Comparison of ENCODE assay signal across 8 cellular contexts in genomic region chr9:136882109-136882946, GRCh38. TPM values are rescaled to one million over a fixed set of nuclear protein-coding genes. Genes with fewer than 3 reads are reported as not detected.
DNase-seq lines count a peak whose midpoint lies in the region; ATAC-seq, FAIRE-seq and TF ChIP-seq lines count a peak whose summit lies in the region.

No MANE protein-coding gene starts in this region.

- dilution Hi-C loops in endothelial cell of umbilical vein (cut with MboI; ENCODE audit: extremely low pct_ligation_motif_present, low sequenced_read_pairs) = no loop called here

- H2AFZ ChIP-seq in endothelial cell of umbilical vein (ENCODE audit: low read depth, low read length) = peak overlapping the region; percentile 9

- peaks cover 36% of the 10 kb centered on the region for H3K4me1 Mint-ChIP-seq in activated CD4-positive, alpha-beta memory T cell treated with anti-CD3 and anti-CD28 coated beads for 36 hours (ENCODE audit: low read depth)

- TF ChIP-seq CTCF in endothelial cell of umbilical vein (IDR thresholded peaks at IDR 0.05; ENCODE audit: extremely low read depth in 1 of 2, insufficient read depth in 1 of 2, low read depth in 1 of 2, low read length in 2 of 2) = no peak

- DNase-seq in LHCN-M2 (ENCODE audit: low read depth) (peak; percentile 72), endothelial cell of umbilical vein (ENCODE audit: low read depth, low spot score) (peak; percentile 51), posterior vena cava (ENCODE audit: low spot score) (peak; percentile 90), G401 (ENCODE audit: low spot score) (no peak), DMS79 (lab: John Stamatoyannopoulos, UW) (no peak)
- DNase-seq in activated CD4-positive, alpha-beta memory T cell treated with anti-CD3 and anti-CD28 coated beads for 36 hours = peak; percentile 97

- no peak for TF ChIP-seq POLR2A in endothelial cell of umbilical vein (IDR thresholded peaks at IDR 0.05; ENCODE audit: low read depth, low read length)

- no TSS peak for BruUV-seq in endothelial cell of umbilical vein (replicated peaks; lab: Mats Ljungman, UMichigan)

- no peak overlapping the region for H3K4me2 ChIP-seq in endothelial cell of umbilical vein (ENCODE audit: insufficient read depth, low read length)

- no peak overlapping the region for H3K4me3 ChIP-seq in endothelial cell of umbilical vein (replicated peaks in 1 of 3; ENCODE audit: insufficient read depth in 1 of 3, low read depth in 1 of 3, low read length in 3 of 3)

- H3K9ac ChIP-seq in endothelial cell of umbilical vein (replicated peaks; ENCODE audit: extremely low read depth, insufficient read depth, low read length) = no peak overlapping the region

- peak overlapping the region; percentile 95 for H3K27ac Mint-ChIP-seq in activated CD4-positive, alpha-beta memory T cell treated with anti-CD3 and anti-CD28 coated beads for 36 hours

- no peaks in the 10 kb centered on the region for H3K9me3 Mint-ChIP-seq in activated CD4-positive, alpha-beta memory T cell treated with anti-CD3 and anti-CD28 coated beads for 36 hours

- peak; percentile 22 for ATAC-seq in GM18861 (IDR thresholded peaks at IDR 0.05; ENCODE audit: unreplicated experiment)
- no peak for ATAC-seq in HG02885 (IDR thresholded peaks at IDR 0.05; ENCODE audit: poor library complexity, unreplicated experiment)

- no peaks in the 10 kb centered on the region for H3K9me1 ChIP-seq in endothelial cell of umbilical vein (replicated peaks; ENCODE audit: control insufficient read depth, extremely low read depth, insufficient read depth, low read length)

- peak; percentile 72 for FAIRE-seq in endothelial cell of umbilical vein (lab: Jason Lieb, UNC)

- H3K4me1 ChIP-seq in endothelial cell of umbilical vein (ENCODE audit: control insufficient read depth, extremely low read depth, insufficient read depth, low read length) = peaks cover 10% of the 10 kb centered on the region

- POLR2A ChIA-PET in activated CD4-positive, alpha-beta memory T cell treated with anti-CD3 and anti-CD28 coated beads for 36 hours (lab: Charles Lee) = interaction anchor here (0.6 to 2.1 kb wide), 12 partner anchors 10 to 340 kb away, joined by 3 to 23 read pairs (median 3); partner anchors contain the start of gene EDF1
- POLR2A ChIA-PET in endothelial cell of umbilical vein (lab: Charles Lee) = no interaction called here

- H3K4me3 Mint-ChIP-seq in activated CD4-positive, alpha-beta memory T cell treated with anti-CD3 and anti-CD28 coated beads for 36 hours = peak overlapping the region; percentile 76

- H3K36me3 Mint-ChIP-seq in activated CD4-positive, alpha-beta memory T cell treated with anti-CD3 and anti-CD28 coated beads for 36 hours = peaks cover 11% of the 10 kb centered on the region

- CTCF ChIA-PET in activated CD4-positive, alpha-beta memory T cell treated with anti-CD3 and anti-CD28 coated beads for 36 hours (lab: Charles Lee) = interaction anchor here (0.7 to 2.5 kb wide), 15 partner anchors 10 to 214 kb away, joined by 3 to 14 read pairs (median 4); partner anchors contain the start of genes AJM1, EDF1 and FBXW5
- CTCF ChIA-PET in endothelial cell of umbilical vein (lab: Charles Lee) = interaction anchor here (1.1 kb wide), 1 partner anchor 35 kb away, joined by 3 read pairs; no protein-coding TSS in a partner anchor

- H3K79me2 ChIP-seq in endothelial cell of umbilical vein (ENCODE audit: control insufficient read depth, insufficient read depth, low read length) = peaks cover 7% of the 10 kb centered on the region

- H3K36me3 ChIP-seq in endothelial cell of umbilical vein (ENCODE audit: control insufficient read depth in 2 of 2, extremely low read depth in 1 of 2, insufficient read depth in 2 of 2, low read length in 2 of 2) = no peaks in the 10 kb centered on the region

- intact Hi-C loops in activated CD4-positive, alpha-beta memory T cell treated with anti-CD3 and anti-CD28 coated beads for 36 hours (cut with micrococcal nuclease) = loop anchor here (1.0 to 10.0 kb wide), 7 partner anchors 16 to 348 kb away; partner anchors contain the start of genes EDF1, FBXW5, MAN1B1 and NDOR1
- intact Hi-C loops in endothelial cell of umbilical vein (cut with micrococcal nuclease) (no loop called here), posterior vena cava (cut with DNase I) (no loop called here)

- no peak overlapping the region for H3K27ac ChIP-seq in endothelial cell of umbilical vein (ENCODE audit: insufficient read depth, low read depth, low read length)

- no peaks in the 10 kb centered on the region for H3K27me3 ChIP-seq in endothelial cell of umbilical vein (ENCODE audit: control insufficient read depth in 2 of 2, insufficient read depth in 2 of 2, low read length in 2 of 2)

- no peaks in the 10 kb centered on the region for H4K20me1 ChIP-seq in endothelial cell of umbilical vein (replicated peaks; ENCODE audit: control insufficient read depth, extremely low read depth, insufficient read depth, low read length)

- no peaks in the 10 kb centered on the region for H3K9me3 ChIP-seq in endothelial cell of umbilical vein (replicated peaks; ENCODE audit: control insufficient read depth, insufficient read depth, low read length)

- in situ Hi-C loops in G401 (cut with HindIII; ENCODE audit: low sequenced_read_pairs) = loop anchor here (10.0 kb wide), 1 partner anchor 52 kb away; no protein-coding TSS in a partner anchor

- H3K27me3 Mint-ChIP-seq in activated CD4-positive, alpha-beta memory T cell treated with anti-CD3 and anti-CD28 coated beads for 36 hours = no peaks in the 10 kb centered on the region

RNA-seq across cellular contexts. Expression of gene TRAF2, which starts 4.0 kb away (rescaled TPM):
- total RNA-seq in LHCN-M2 (2014; rRNA removed) (11.7 and 12.6 TPM in 2 replicates), endothelial cell of umbilical vein (21.5 and 23.1 TPM in 2 replicates), posterior vena cava (10 to 100 TPM in 1 of 2 donors, 1 to 10 TPM in 1; 8.7 to 10.9 TPM)
- polyA plus RNA-seq in LHCN-M2 (2012) = 10.4 TPM
- 10 to 100 TPM; 40.0 to 41.4 TPM for total RNA-seq in activated CD4-positive, alpha-beta memory T cell treated with anti-CD3 and anti-CD28 coated beads for 36 hours
- 10.3 and 10.9 TPM in 2 replicates for polyA plus RNA-seq in endothelial cell of umbilical vein
- polyA plus RNA-seq in endothelial cell of umbilical vein (2011; cell fraction: cytosol; rRNA removed) = 10.7 and 13.1 TPM in 2 replicates
- polyA plus RNA-seq in endothelial cell of umbilical vein (2011; cell fraction: nucleus; rRNA removed) = 20.0 and 24.5 TPM in 2 replicates
- 8.2 and 11.4 TPM in 2 replicates for polyA plus RNA-seq in endothelial cell of umbilical vein (2012)
- polyA minus RNA-seq in endothelial cell of umbilical vein = 8.7 and 10.9 TPM in 2 replicates
- 26.5 TPM for polyA minus RNA-seq in endothelial cell of umbilical vein (2011; cell fraction: cytosol; rRNA and poly(A)+ RNA removed)
- 7.7 and 9.3 TPM in 2 replicates for polyA minus RNA-seq in endothelial cell of umbilical vein (2011; cell fraction: nucleus; rRNA and poly(A)+ RNA removed)
- total RNA-seq in G401 (2014; rRNA removed; shearing (Covaris generic)) = 22.6 and 36.3 TPM in 2 replicates

RNA-seq across cellular contexts. Expression of gene EDF1, which starts 16.2 kb away (rescaled TPM):
- total RNA-seq in LHCN-M2 (2014; rRNA removed) (335 and 349 TPM in 2 replicates), endothelial cell of umbilical vein (356 and 388 TPM in 2 replicates), posterior vena cava (100 to 1,000 TPM; 178 to 191 TPM)
- 679 TPM for polyA plus RNA-seq in LHCN-M2 (2012)
- 100 to 1,000 TPM; 302 to 311 TPM for total RNA-seq in activated CD4-positive, alpha-beta memory T cell treated with anti-CD3 and anti-CD28 coated beads for 36 hours
- 411 and 478 TPM in 2 replicates for polyA plus RNA-seq in endothelial cell of umbilical vein
- polyA plus RNA-seq in endothelial cell of umbilical vein (2011; cell fraction: cytosol; rRNA removed) = 611 and 729 TPM in 2 replicates
- 236 and 342 TPM in 2 replicates for polyA plus RNA-seq in endothelial cell of umbilical vein (2011; cell fraction: nucleus; rRNA removed)
- polyA plus RNA-seq in endothelial cell of umbilical vein (2012) = 409 and 538 TPM in 2 replicates
- 110 and 111 TPM in 2 replicates for polyA minus RNA-seq in endothelial cell of umbilical vein
- polyA minus RNA-seq in endothelial cell of umbilical vein (2011; cell fraction: cytosol; rRNA and poly(A)+ RNA removed) = 153 TPM
- polyA minus RNA-seq in endothelial cell of umbilical vein (2011; cell fraction: nucleus; rRNA and poly(A)+ RNA removed) = 25.3 and 64.1 TPM in 2 replicates
- total RNA-seq in G401 (2014; rRNA removed; shearing (Covaris generic)) = 308 and 348 TPM in 2 replicates

RNA-seq across cellular contexts. Expression of gene MAMDC4, which starts 30.2 kb away (rescaled TPM):
- total RNA-seq in LHCN-M2 (2014; rRNA removed) (3.8 and 7.2 TPM in 2 replicates), endothelial cell of umbilical vein (7.2 and 7.7 TPM in 2 replicates), posterior vena cava (1 to 10 TPM; 1.5 to 2.4 TPM)
- 1.0 TPM for polyA plus RNA-seq in LHCN-M2 (2012)
- 10 to 100 TPM; 13.0 to 14.3 TPM for total RNA-seq in activated CD4-positive, alpha-beta memory T cell treated with anti-CD3 and anti-CD28 coated beads for 36 hours
- 3.6 and 4.7 TPM in 2 replicates for polyA plus RNA-seq in endothelial cell of umbilical vein
- 0.37 and 0.85 TPM in 2 replicates for polyA plus RNA-seq in endothelial cell of umbilical vein (2011; cell fraction: cytosol; rRNA removed)
- polyA plus RNA-seq in endothelial cell of umbilical vein (2011; cell fraction: nucleus; rRNA removed) = 28.9 and 32.4 TPM in 2 replicates
- polyA plus RNA-seq in endothelial cell of umbilical vein (2012) = 1.9 and 2.1 TPM in 2 replicates
- 0.70 and 1.4 TPM in 2 replicates for polyA minus RNA-seq in endothelial cell of umbilical vein
- polyA minus RNA-seq in endothelial cell of umbilical vein (2011; cell fraction: cytosol; rRNA and poly(A)+ RNA removed) = 0.82 TPM
- polyA minus RNA-seq in endothelial cell of umbilical vein (2011; cell fraction: nucleus; rRNA and poly(A)+ RNA removed) = 2.6 and 4.9 TPM in 2 replicates
- total RNA-seq in G401 (2014; rRNA removed; shearing (Covaris generic)) = 1.9 TPM in 2 replicates

RNA-seq across cellular contexts. Expression of gene PHPT1, which starts 33.1 kb away (rescaled TPM):
- total RNA-seq in LHCN-M2 (2014; rRNA removed) (109 and 122 TPM in 2 replicates), endothelial cell of umbilical vein (139 and 165 TPM in 2 replicates), posterior vena cava (10 to 100 TPM; 71.7 to 87.9 TPM)
- 370 TPM for polyA plus RNA-seq in LHCN-M2 (2012)
- 10 to 100 TPM; 92.2 to 95.5 TPM for total RNA-seq in activated CD4-positive, alpha-beta memory T cell treated with anti-CD3 and anti-CD28 coated beads for 36 hours
- 319 and 376 TPM in 2 replicates for polyA plus RNA-seq in endothelial cell of umbilical vein
- polyA plus RNA-seq in endothelial cell of umbilical vein (2011; cell fraction: cytosol; rRNA removed) = 233 and 272 TPM in 2 replicates
- 126 and 144 TPM in 2 replicates for polyA plus RNA-seq in endothelial cell of umbilical vein (2011; cell fraction: nucleus; rRNA removed)
- 78.8 and 146 TPM in 2 replicates for polyA plus RNA-seq in endothelial cell of umbilical vein (2012)
- 24.8 and 32.3 TPM in 2 replicates for polyA minus RNA-seq in endothelial cell of umbilical vein
- polyA minus RNA-seq in endothelial cell of umbilical vein (2011; cell fraction: cytosol; rRNA and poly(A)+ RNA removed) = 51.2 TPM
- 14.3 and 22.6 TPM in 2 replicates for polyA minus RNA-seq in endothelial cell of umbilical vein (2011; cell fraction: nucleus; rRNA and poly(A)+ RNA removed)
- 139 and 226 TPM in 2 replicates for total RNA-seq in G401 (2014; rRNA removed; shearing (Covaris generic))

RNA-seq across cellular contexts. Expression of gene AJM1, which starts 40.0 kb away (rescaled TPM):
- total RNA-seq in LHCN-M2 (2014; rRNA removed) (3.1 and 3.6 TPM in 2 replicates), endothelial cell of umbilical vein (1.3 and 1.7 TPM in 2 replicates), posterior vena cava (1 to 10 TPM; 4.7 to 5.9 TPM)
- polyA plus RNA-seq in LHCN-M2 (2012) = 4.9 TPM
- total RNA-seq in activated CD4-positive, alpha-beta memory T cell treated with anti-CD3 and anti-CD28 coated beads for 36 hours = 1 to 10 TPM; 3.8 to 4.2 TPM
- polyA plus RNA-seq in endothelial cell of umbilical vein = 0.30 and 0.32 TPM in 2 replicates
- 0.06 and 0.20 TPM in 2 replicates for polyA plus RNA-seq in endothelial cell of umbilical vein (2011; cell fraction: cytosol; rRNA removed)
- 2.4 and 3.0 TPM in 2 replicates for polyA plus RNA-seq in endothelial cell of umbilical vein (2011; cell fraction: nucleus; rRNA removed)
- polyA plus RNA-seq in endothelial cell of umbilical vein (2012) = 0.44 and 0.67 TPM in 2 replicates
- polyA minus RNA-seq in endothelial cell of umbilical vein = 0.12 and 0.17 TPM in 2 replicates
- polyA minus RNA-seq in endothelial cell of umbilical vein (2011; cell fraction: cytosol; rRNA and poly(A)+ RNA removed) = 2.3 TPM
- 0.29 and 0.67 TPM in 2 replicates for polyA minus RNA-seq in endothelial cell of umbilical vein (2011; cell fraction: nucleus; rRNA and poly(A)+ RNA removed)
- total RNA-seq in G401 (2014; rRNA removed; shearing (Covaris generic)) = 0.49 and 1.1 TPM in 2 replicates

Comparison
In these comparisons a context has a peak if more than half of its experiments do, and no peak if none do; other contexts are left out.
1. DNase-seq: peak in LHCN-M2 (single experiment), activated CD4-positive, alpha-beta memory T cell treated with anti-CD3 and anti-CD28 coated beads for 36 hours (single experiment), endothelial cell of umbilical vein (single experiment) and posterior vena cava (single experiment); none in G401 (single experiment) and DMS79 (single experiment).